Comparison of ENCODE assay signal across 1 cellular context in the genomic region with DNA sequence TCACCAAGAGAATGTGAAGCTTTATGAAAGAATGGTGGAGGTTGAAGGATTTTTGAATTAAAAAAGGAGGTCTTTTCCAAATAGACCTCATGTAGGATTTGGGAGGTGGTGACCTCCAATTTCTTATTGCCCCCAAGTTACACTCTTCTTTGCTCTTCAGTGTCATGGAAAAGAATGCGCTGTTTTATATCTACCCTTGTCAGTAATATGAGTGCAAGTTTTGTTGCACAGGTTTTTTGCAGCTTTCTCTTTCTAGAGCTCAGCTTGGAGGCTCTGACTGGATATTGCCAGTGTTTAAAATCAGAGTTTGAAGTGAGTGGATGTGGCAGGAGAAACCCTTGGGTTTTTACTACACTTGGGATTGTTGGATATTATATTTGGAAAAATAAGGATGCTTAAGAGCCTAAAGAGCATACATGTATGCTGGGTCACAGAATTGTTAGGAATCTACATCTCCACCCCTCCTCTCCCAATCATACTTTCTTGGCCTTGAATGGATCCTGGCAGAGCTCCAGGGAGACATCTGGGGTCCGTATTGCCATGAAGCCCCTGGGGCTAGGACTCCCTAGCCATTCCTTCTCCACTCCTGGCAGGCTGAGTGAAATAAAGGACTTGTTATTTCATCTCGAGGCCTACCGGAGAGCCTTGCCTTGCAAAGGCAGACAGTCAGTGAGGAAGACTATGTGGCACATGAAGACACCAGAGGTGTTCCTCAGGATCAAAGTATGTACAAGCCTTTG.
TF ChIP-seq lines count a peak whose summit lies in the region.

No MANE protein-coding gene starts in this region.

TF ChIP-seq in HepG2, 621 proteins besides CTCF, POLR2A, EP300 and RAD21 (continued from another document and continues in another):
- TF ChIP-seq, protein P1, sequence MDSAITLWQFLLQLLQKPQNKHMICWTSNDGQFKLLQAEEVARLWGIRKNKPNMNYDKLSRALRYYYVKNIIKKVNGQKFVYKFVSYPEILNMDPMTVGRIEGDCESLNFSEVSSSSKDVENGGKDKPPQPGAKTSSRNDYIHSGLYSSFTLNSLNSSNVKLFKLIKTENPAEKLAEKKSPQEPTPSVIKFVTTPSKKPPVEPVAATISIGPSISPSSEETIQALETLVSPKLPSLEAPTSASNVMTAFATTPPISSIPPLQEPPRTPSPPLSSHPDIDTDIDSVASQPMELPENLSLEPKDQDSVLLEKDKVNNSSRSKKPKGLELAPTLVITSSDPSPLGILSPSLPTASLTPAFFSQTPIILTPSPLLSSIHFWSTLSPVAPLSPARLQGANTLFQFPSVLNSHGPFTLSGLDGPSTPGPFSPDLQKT (CRISPR knock-in tag; IDR thresholded peaks at IDR 0.05; ENCODE audit: borderline replicate concordance): no peak
- TF ChIP-seq, protein P2, sequence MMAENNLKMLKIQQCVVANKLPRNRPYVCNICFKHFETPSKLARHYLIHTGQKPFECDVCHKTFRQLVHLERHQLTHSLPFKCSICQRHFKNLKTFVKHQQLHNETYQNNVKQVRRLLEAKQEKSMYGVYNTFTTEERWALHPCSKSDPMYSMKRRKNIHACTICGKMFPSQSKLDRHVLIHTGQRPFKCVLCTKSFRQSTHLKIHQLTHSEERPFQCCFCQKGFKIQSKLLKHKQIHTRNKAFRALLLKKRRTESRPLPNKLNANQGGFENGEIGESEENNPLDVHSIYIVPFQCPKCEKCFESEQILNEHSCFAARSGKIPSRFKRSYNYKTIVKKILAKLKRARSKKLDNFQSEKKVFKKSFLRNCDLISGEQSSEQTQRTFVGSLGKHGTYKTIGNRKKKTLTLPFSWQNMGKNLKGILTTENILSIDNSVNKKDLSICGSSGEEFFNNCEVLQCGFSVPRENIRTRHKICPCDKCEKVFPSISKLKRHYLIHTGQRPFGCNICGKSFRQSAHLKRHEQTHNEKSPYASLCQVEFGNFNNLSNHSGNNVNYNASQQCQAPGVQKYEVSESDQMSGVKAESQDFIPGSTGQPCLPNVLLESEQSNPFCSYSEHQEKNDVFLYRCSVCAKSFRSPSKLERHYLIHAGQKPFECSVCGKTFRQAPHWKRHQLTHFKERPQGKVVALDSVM (CRISPR knock-in tag; IDR thresholded peaks at IDR 0.05): no peak
- peak; percentile 47; the same call in 1 of the 2 replicates for TF ChIP-seq ZNF879 (CRISPR knock-in tag; IDR thresholded peaks at IDR 0.05)
- no peak for TF ChIP-seq ETV6 (CRISPR knock-in tag; conservative IDR thresholded peaks at IDR 0.05)
- TF ChIP-seq, protein P3, sequence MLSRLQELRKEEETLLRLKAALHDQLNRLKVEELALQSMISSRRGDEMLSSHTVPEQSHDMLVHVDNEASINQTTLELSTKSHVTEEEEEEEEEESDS (CRISPR knock-in tag; IDR thresholded peaks at IDR 0.05; ENCODE audit: borderline replicate concordance): no peak; the same call in 1 of the 2 replicates
- no peak for TF ChIP-seq RNF219 (CRISPR knock-in tag; IDR thresholded peaks at IDR 0.05)
- TF ChIP-seq BRD4 (CRISPR knock-in tag; IDR thresholded peaks at IDR 0.05): no peak
- TF ChIP-seq ZNF276 (CRISPR knock-in tag; IDR thresholded peaks at IDR 0.05; ENCODE audit: low read depth): no peak
- TF ChIP-seq, protein P4, sequence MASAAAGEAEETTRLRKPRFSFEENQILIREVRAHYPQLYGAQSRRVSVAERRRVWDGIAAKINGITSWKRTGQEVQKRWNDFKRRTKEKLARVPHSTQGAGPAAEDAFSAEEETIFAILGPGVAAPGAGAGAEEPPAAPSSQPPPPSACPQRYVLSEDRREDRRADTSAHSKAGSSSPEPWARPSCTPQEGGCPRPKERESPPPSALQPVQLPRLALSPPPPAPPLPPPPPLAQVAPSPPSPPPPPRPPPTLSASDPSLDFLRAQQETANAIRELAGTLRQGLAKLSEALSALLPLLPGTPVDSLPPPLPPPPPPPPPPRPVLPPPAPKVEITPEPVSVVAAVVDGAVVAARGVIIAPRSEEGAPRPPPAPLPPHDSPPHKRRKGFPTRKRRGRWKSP (CRISPR knock-in tag; IDR thresholded peaks at IDR 0.05): peak; percentile 63; the same call in 1 of the 2 replicates
- TF ChIP-seq DNMT3B (CRISPR knock-in tag; conservative IDR thresholded peaks at IDR 0.05): no peak; the same call in 1 of the 2 replicates
- TF ChIP-seq KAT8 (CRISPR knock-in tag; IDR thresholded peaks at IDR 0.05): no peak
- no peak for TF ChIP-seq HMGXB3 (CRISPR knock-in tag; IDR thresholded peaks at IDR 0.05; ENCODE audit: borderline replicate concordance)
- no peak for TF ChIP-seq CENPBD1 (CRISPR knock-in tag; IDR thresholded peaks at IDR 0.05; ENCODE audit: borderline replicate concordance, low read depth)
- TF ChIP-seq ZSCAN20 (CRISPR knock-in tag; IDR thresholded peaks at IDR 0.05; ENCODE audit: borderline replicate concordance): 0 out of 2 replicates have a peak, but pooled peaks have one; percentile 29
- TF ChIP-seq NFATC3 (CRISPR knock-in tag; IDR thresholded peaks at IDR 0.05): 0 out of 2 replicates have a peak, but pooled peaks have one; percentile 33
- TF ChIP-seq, protein P5, sequence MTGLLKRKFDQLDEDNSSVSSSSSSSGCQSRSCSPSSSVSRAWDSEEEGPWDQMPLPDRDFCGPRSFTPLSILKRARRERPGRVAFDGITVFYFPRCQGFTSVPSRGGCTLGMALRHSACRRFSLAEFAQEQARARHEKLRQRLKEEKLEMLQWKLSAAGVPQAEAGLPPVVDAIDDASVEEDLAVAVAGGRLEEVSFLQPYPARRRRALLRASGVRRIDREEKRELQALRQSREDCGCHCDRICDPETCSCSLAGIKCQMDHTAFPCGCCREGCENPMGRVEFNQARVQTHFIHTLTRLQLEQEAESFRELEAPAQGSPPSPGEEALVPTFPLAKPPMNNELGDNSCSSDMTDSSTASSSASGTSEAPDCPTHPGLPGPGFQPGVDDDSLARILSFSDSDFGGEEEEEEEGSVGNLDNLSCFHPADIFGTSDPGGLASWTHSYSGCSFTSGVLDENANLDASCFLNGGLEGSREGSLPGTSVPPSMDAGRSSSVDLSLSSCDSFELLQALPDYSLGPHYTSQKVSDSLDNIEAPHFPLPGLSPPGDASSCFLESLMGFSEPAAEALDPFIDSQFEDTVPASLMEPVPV (CRISPR knock-in tag; IDR thresholded peaks at IDR 0.05): no peak
- 0 out of 2 replicates have a peak, but pooled peaks have one; percentile 20 for TF ChIP-seq MLXIP (CRISPR knock-in tag; IDR thresholded peaks at IDR 0.05; ENCODE audit: borderline replicate concordance)
- peak; percentile 88; the same call in 1 of the 2 replicates for TF ChIP-seq FUBP1 (CRISPR knock-in tag; IDR thresholded peaks at IDR 0.05; ENCODE audit: borderline replicate concordance)
- TF ChIP-seq, protein P6, sequence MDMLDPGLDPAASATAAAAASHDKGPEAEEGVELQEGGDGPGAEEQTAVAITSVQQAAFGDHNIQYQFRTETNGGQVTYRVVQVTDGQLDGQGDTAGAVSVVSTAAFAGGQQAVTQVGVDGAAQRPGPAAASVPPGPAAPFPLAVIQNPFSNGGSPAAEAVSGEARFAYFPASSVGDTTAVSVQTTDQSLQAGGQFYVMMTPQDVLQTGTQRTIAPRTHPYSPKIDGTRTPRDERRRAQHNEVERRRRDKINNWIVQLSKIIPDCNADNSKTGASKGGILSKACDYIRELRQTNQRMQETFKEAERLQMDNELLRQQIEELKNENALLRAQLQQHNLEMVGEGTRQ (IDR thresholded peaks at IDR 0.05; ENCODE audit: low read depth, low read length): no peak
- TF ChIP-seq, protein P6 (CRISPR knock-in tag; IDR thresholded peaks at IDR 0.05; ENCODE audit: borderline replicate concordance): no peak
- no peak for TF ChIP-seq SRF (IDR thresholded peaks at IDR 0.05; ENCODE audit: low read depth, low read length)
- TF ChIP-seq ZBTB1 (CRISPR knock-in tag; IDR thresholded peaks at IDR 0.05; ENCODE audit: borderline replicate concordance): no peak
- TF ChIP-seq MYNN (CRISPR knock-in tag; IDR thresholded peaks at IDR 0.05; ENCODE audit: low read depth): no peak
